ENCODE assay signal across 21 cellular contexts in genomic region chr13:44730099-44730498, GRCh38.
"Had no signal": no experiment of that assay in that cellular context is flagged by ENCODE, and none has a peak within 500 bp of the region (broad histone marks: within the 10 kb centered on the region; RNA-seq: fewer than 3 reads in every experiment).

No MANE protein-coding gene starts in this region.

- DNase-seq: hypothalamus; immature natural killer cell; kidney; left ventricle myocardium inferior; midbrain; naive thymus-derived CD8-positive, alpha-beta T cell; nucleus accumbens; pancreas; posterior cingulate gyrus; retina; right cardiac atrium; stimulated activated CD4-positive, alpha-beta T cell treated with anti-CD3 and anti-CD28 coated beads, Interleukin-12 subunit alpha, Interleukin-12 subunit beta, amount 100 ng/mL, for 4 hours; stimulated activated CD4-positive, alpha-beta T cell treated with anti-CD3 and anti-CD28 coated beads, Interleukin-4, amount 100 ng/mL, for 24 hours; stimulated activated naive CD4-positive, alpha-beta T cell; uterus had no signal

- H3K4me3 ChIP-seq: left ventricle myocardium inferior, lung, pancreas, prostate gland, skin epidermis, tibial nerve, uterus had no signal

- H3K36me3 ChIP-seq: left ventricle myocardium inferior, pancreas, prostate gland, tibial nerve, uterus had no signal

- H3K27ac ChIP-seq: left ventricle myocardium inferior, pancreas, prostate gland, skin epidermis, tibial nerve, uterus had no signal

- H3K4me1 ChIP-seq: pancreas, tibial nerve, uterus had no signal

- ATAC-seq: naive thymus-derived CD8-positive, alpha-beta T cell; pancreas; right cardiac atrium; sciatic nerve; stimulated activated effector memory CD8-positive, alpha-beta T cell treated with anti-CD3 and anti-CD28 coated beads, Interleukin-12 subunit alpha, Interleukin-12 subunit beta, amount 100 ng/mL, for 72 hours had no signal

- H3K27me3 ChIP-seq: pancreas, tibial nerve, uterus had no signal

- H3K9me3 ChIP-seq: left ventricle myocardium inferior, pancreas, prostate gland, tibial nerve, uterus had no signal
